Comparison of ENCODE assay signal across 17 cellular contexts in the genomic region with DNA sequence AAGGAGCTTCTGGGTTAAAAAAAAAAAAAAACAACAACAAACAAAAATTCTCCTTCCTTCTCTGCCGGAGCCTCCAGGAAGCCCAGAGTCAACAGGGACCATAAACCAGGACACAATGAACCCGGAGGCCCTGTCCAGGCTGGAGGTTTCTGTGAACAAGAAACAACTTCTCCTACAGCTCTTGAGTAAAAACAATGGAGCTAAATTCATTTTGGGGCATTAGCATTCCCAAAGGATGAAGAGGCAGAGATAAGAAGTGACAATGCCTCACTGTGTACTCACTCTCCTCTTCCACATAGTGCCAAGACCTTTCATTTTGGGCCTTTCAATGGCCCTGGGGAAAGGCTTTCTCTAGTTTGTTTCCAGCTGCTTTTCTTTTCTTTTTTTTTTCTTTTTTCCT. TPM values are rescaled to one million over a fixed set of nuclear protein-coding genes. Genes with fewer than 3 reads are reported as not detected.
DNase-seq lines count a peak whose midpoint lies in the region; ATAC-seq and TF ChIP-seq lines count a peak whose summit lies in the region.
"Had no signal": no experiment of that assay in that cellular context is flagged by ENCODE, and none has a peak within 500 bp of the region (broad histone marks: within the 10 kb centered on the region; RNA-seq: fewer than 3 reads in every experiment).

No MANE protein-coding gene starts in this region.

- H2AFZ ChIP-seq in neural progenitor cell (replicated peaks), result no peak overlapping the region

- no peaks in the 10 kb centered on the region for H3K36me3 Mint-ChIP-seq in endothelial cell (ENCODE audit: low read depth, unreplicated experiment)
- H3K36me3 Mint-ChIP-seq in neural progenitor cell, result no peaks in the 10 kb centered on the region

- no peaks in the 10 kb centered on the region for H3K36me3 ChIP-seq in neural progenitor cell

- H3K4me1 Mint-ChIP-seq in endothelial cell (ENCODE audit: unreplicated experiment), result peaks cover 12% of the 10 kb centered on the region
- peaks cover 40% of the 10 kb centered on the region for H3K4me1 Mint-ChIP-seq in neural progenitor cell
- H3K4me1 Mint-ChIP-seq: B cell had no signal

- H3K4me3 ChIP-seq in neural progenitor cell, result peak overlapping the region; percentile 14
- H3K4me3 ChIP-seq: lung, smooth muscle cell had no signal

- peak overlapping the region; percentile 93 for H3K27ac ChIP-seq in neural progenitor cell

- peaks cover 51% of the 10 kb centered on the region for H3F3A ChIP-seq in neural progenitor cell (ENCODE audit: low read depth)

- H3K9ac ChIP-seq in neural progenitor cell, result no peak overlapping the region

- ATAC-seq in HG03521 (IDR thresholded peaks at IDR 0.05; ENCODE audit: unreplicated experiment), result no peak
- ATAC-seq in omental fat pad (ENCODE audit: low FRiP score), result no peak

- H3K4me3 Mint-ChIP-seq in endothelial cell (ENCODE audit: unreplicated experiment), result no peak overlapping the region
- H3K4me3 Mint-ChIP-seq in neural progenitor cell, result no peak overlapping the region
- H3K4me3 Mint-ChIP-seq: B cell had no signal

- peaks cover under 1% of the 10 kb centered on the region for H3K27me3 Mint-ChIP-seq in endothelial cell (ENCODE audit: unreplicated experiment)
- peaks cover 7% of the 10 kb centered on the region for H3K27me3 Mint-ChIP-seq in neural progenitor cell (ENCODE audit: insufficient read depth, low read depth)
- H3K27me3 Mint-ChIP-seq: B cell had no signal

- no peaks in the 10 kb centered on the region for H3K9me3 Mint-ChIP-seq in endothelial cell (ENCODE audit: unreplicated experiment)
- no peaks in the 10 kb centered on the region for H3K9me3 Mint-ChIP-seq in neural progenitor cell

- peak overlapping the region; percentile 71 for H3K4me2 ChIP-seq in neural progenitor cell
- H3K4me2 ChIP-seq: smooth muscle cell had no signal

- DNase-seq in COLO829 (ENCODE audit: low spot score) (peak; percentile 85), M059J (ENCODE audit: low read depth) (peak; percentile 62), endothelial cell (ENCODE audit: low spot score) (no peak), neural progenitor cell (ENCODE audit: low spot score) (peak; percentile 59), NCI-H2107 treated with DMSO at 0.1 percent for 48 hours (lab: John Stamatoyannopoulos, UW; ENCODE audit: unreplicated experiment) (no peak), NCI-H345 (lab: John Stamatoyannopoulos, UW) (no peak), omental fat pad (ENCODE audit: low spot score) (no peak)
- DNase-seq: amniotic stem cell; DMS153; NCI-H1694 treated with DMSO at 0.1 percent for 48 hours; NCI-H748 treated with DMSO at 0.1 percent for 48 hours; stimulated activated naive CD4-positive, alpha-beta T cell treated with Interleukin-2 at 50 U/mL for 16 hours; T1000 had no signal

- peaks cover 13% of the 10 kb centered on the region for H4K20me1 ChIP-seq in neural progenitor cell (ENCODE audit: low read depth)

- no peaks in the 10 kb centered on the region for H3K9me3 ChIP-seq in neural progenitor cell (ENCODE audit: low read depth)

- no peak for TF ChIP-seq CTCF in endothelial cell (IDR thresholded peaks at IDR 0.05; ENCODE audit: unreplicated experiment)
- TF ChIP-seq CTCF in neural progenitor cell (IDR thresholded peaks at IDR 0.05), result no peak
- TF ChIP-seq CTCF in omental fat pad (IDR thresholded peaks at IDR 0.05), result no peak

- no peaks in the 10 kb centered on the region for H3K27me3 ChIP-seq in neural progenitor cell

- peaks cover 15% of the 10 kb centered on the region for H3K4me1 ChIP-seq in neural progenitor cell

- H3K27ac Mint-ChIP-seq in endothelial cell (ENCODE audit: unreplicated experiment) (peak overlapping the region; percentile 44), neural progenitor cell (peak overlapping the region; percentile 22)
- H3K27ac Mint-ChIP-seq: B cell had no signal

- H3K79me2 ChIP-seq in neural progenitor cell (ENCODE audit: low read depth), result peaks cover 87% of the 10 kb centered on the region

RNA-seq across cellular contexts. Expression of gene RHPN2, which starts 9.0 kb away (rescaled TPM):
- 22.5 and 25.6 TPM in 2 replicates for total RNA-seq in M059J (2014; rRNA removed; shearing (Covaris generic))
- total RNA-seq in endothelial cell (ENCODE audit: unreplicated experiment) (4.5 TPM), neural progenitor cell (ENCODE audit: low replicate concordance) (27.0 and 28.0 TPM in 2 replicates), omental fat pad (10 to 100 TPM in 2 of 4 donors, 1 to 10 TPM in 2; 5.7 to 24.0 (median 14.1) TPM)

RNA-seq across cellular contexts. Expression of gene GPATCH1, which starts 25.3 kb away (rescaled TPM):
- 4.7 and 9.8 TPM in 2 replicates for total RNA-seq in M059J (2014; rRNA removed; shearing (Covaris generic))
- total RNA-seq in endothelial cell (ENCODE audit: unreplicated experiment) (8.7 TPM), neural progenitor cell (ENCODE audit: low replicate concordance) (6.4 and 7.0 TPM in 2 replicates), omental fat pad (1 to 10 TPM; 4.5 to 7.6 (median 5.5) TPM)

Comparison
In these comparisons a context has a peak if more than half of its experiments do, and no peak if none do; other contexts are left out.
1. DNase-seq: peak in COLO829 (single experiment), M059J (single experiment) and neural progenitor cell (single experiment); none in endothelial cell (single experiment), NCI-H2107 treated with DMSO at 0.1 percent for 48 hours (single experiment), NCI-H345 (single experiment) and omental fat pad (single experiment).